Comparison of ENCODE assay signal across 21 cellular contexts in genomic region chr3:41007399-41007798, GRCh38.
"Had no signal": no experiment of that assay in that cellular context is flagged by ENCODE, and none has a peak within 500 bp of the region (broad histone marks: within the 10 kb centered on the region; RNA-seq: fewer than 3 reads in every experiment).

No MANE protein-coding gene starts in this region.

- H3K4me3 ChIP-seq: esophagus muscularis mucosa, gastroesophageal sphincter, heart left ventricle, hepatocyte, left lung, lower lobe of right lung, mucosa of descending colon had no signal

- H3K9me3 ChIP-seq: gastroesophageal sphincter, mucosa of descending colon had no signal

- H3K27me3 ChIP-seq: esophagus muscularis mucosa, foreskin keratinocyte, gastroesophageal sphincter, heart left ventricle, hepatocyte, left lung had no signal

- FAIRE-seq: colon, endometrium, frontal cortex, keratinocyte had no signal

- H3K27ac ChIP-seq: esophagus muscularis mucosa, foreskin keratinocyte, gastroesophageal sphincter, heart left ventricle, hepatocyte, left lung, lower lobe of right lung had no signal

- H3K36me3 ChIP-seq: esophagus muscularis mucosa, gastroesophageal sphincter, heart left ventricle, left lung, lower lobe of right lung had no signal

- DNase-seq: cortex of kidney; effector CD8-positive, alpha-beta T cell; effector memory CD8-positive, alpha-beta T cell; endodermal cell; foreskin keratinocyte; heart left ventricle; hypothalamus; immature natural killer cell; left cardiac atrium; left lung; left ventricle myocardium superior; lower lobe of right lung; mesenchymal stem cell; mucosa of descending colon had no signal

- H3K4me1 ChIP-seq: esophagus muscularis mucosa, foreskin keratinocyte, gastroesophageal sphincter, heart left ventricle, left lung, lower lobe of right lung had no signal
